8 cellular contexts compared by ENCODE assay signal in genomic region chr16:18770336-18770962, GRCh38. TPM values are rescaled to one million over a fixed set of nuclear protein-coding genes. Genes with fewer than 3 reads are reported as not detected.
DNase-seq lines count a peak whose midpoint lies in the region; ATAC-seq and TF ChIP-seq lines count a peak whose summit lies in the region.
"Not testable (repeated sequence)": the region's sequence is repeated elsewhere in the genome, so short reads cannot be mapped to it uniquely, and the experiment has no call there.

No MANE protein-coding gene starts in this region.

- not testable (repeated sequence) for TF ChIP-seq CTCF in Calu3 (IDR thresholded peaks at IDR 0.05; ENCODE audit: unreplicated experiment)

- H3K27me3 Mint-ChIP-seq in Calu3 (ENCODE audit: unreplicated experiment); T-helper 1 cell treated with Interleukin-12 subunit alpha and Interleukin-12 subunit beta and Interleukin-4 antibody, amounts not matched to agents 30 μg/mL and 1 μg/mL, for 36 hours (ENCODE audit: low read depth); activated CD4-positive, alpha-beta T cell treated with anti-CD3 and anti-CD28 coated beads, Interleukin-2, amount 10 ng/mL, durations not matched to agents 24 days and 14 days; activated T-cell treated with anti-CD3 and anti-CD28 coated beads, Interleukin-2, amount 50 U/mL, for 24 hours; activated T-helper 17 cell treated with anti-CD3 and anti-CD28 coated beads, Interleukin-2, amount 50 U/mL, for 72 hours; activated naive CD8-positive, alpha-beta T cell treated with anti-CD3 and anti-CD28 coated beads, Interleukin-2, amount 50 U/mL, for 24 hours; stimulated activated naive CD8-positive, alpha-beta T cell treated with anti-CD3 and anti-CD28 coated beads, Interleukin-15, Interleukin-2, amounts not matched to agents 100 ng/mL and 50 ng/mL, for 24 hours: not testable (repeated sequence)

- H3K4me1 Mint-ChIP-seq in Calu3 (ENCODE audit: low read depth, unreplicated experiment) = not testable (repeated sequence)
- peaks cover 16% of the 10 kb centered on the region for H3K4me1 Mint-ChIP-seq in T-helper 1 cell treated with Interleukin-12 subunit alpha and Interleukin-12 subunit beta and Interleukin-4 antibody, amounts not matched to agents 30 μg/mL and 1 μg/mL, for 36 hours (ENCODE audit: low read depth)
- H3K4me1 Mint-ChIP-seq in activated CD4-positive, alpha-beta T cell treated with anti-CD3 and anti-CD28 coated beads, Interleukin-2, amount 10 ng/mL, durations not matched to agents 24 days and 14 days = peaks cover 11% of the 10 kb centered on the region
- peaks cover 24% of the 10 kb centered on the region for H3K4me1 Mint-ChIP-seq in activated T-cell treated with anti-CD3 and anti-CD28 coated beads, Interleukin-2, amount 50 U/mL, for 24 hours (ENCODE audit: low read depth)
- peaks cover 10% of the 10 kb centered on the region for H3K4me1 Mint-ChIP-seq in activated T-helper 17 cell treated with anti-CD3 and anti-CD28 coated beads, Interleukin-2, amount 50 U/mL, for 72 hours
- peaks cover 19% of the 10 kb centered on the region for H3K4me1 Mint-ChIP-seq in activated naive CD8-positive, alpha-beta T cell treated with anti-CD3 and anti-CD28 coated beads, Interleukin-2, amount 50 U/mL, for 24 hours
- H3K4me1 Mint-ChIP-seq in stimulated activated effector memory CD8-positive, alpha-beta T cell treated with anti-CD3 and anti-CD28 coated beads, Interleukin-12 subunit alpha, Interleukin-12 subunit beta, amount 100 ng/mL, for 72 hours = peaks cover 17% of the 10 kb centered on the region
- H3K4me1 Mint-ChIP-seq in stimulated activated naive CD8-positive, alpha-beta T cell treated with anti-CD3 and anti-CD28 coated beads, Interleukin-15, Interleukin-2, amounts not matched to agents 100 ng/mL and 50 ng/mL, for 24 hours (ENCODE audit: low read depth) = peaks cover 18% of the 10 kb centered on the region

- BruUV-seq in Calu3 (replicated peaks; lab: Mats Ljungman, UMichigan) = not testable (repeated sequence)

- not testable (repeated sequence) for H3K36me3 Mint-ChIP-seq in Calu3 (ENCODE audit: insufficient read depth, unreplicated experiment); T-helper 1 cell treated with Interleukin-12 subunit alpha and Interleukin-12 subunit beta and Interleukin-4 antibody, amounts not matched to agents 30 μg/mL and 1 μg/mL, for 36 hours (ENCODE audit: low read depth); activated CD4-positive, alpha-beta T cell treated with anti-CD3 and anti-CD28 coated beads, Interleukin-2, amount 10 ng/mL, durations not matched to agents 24 days and 14 days (ENCODE audit: low read depth); activated T-cell treated with anti-CD3 and anti-CD28 coated beads, Interleukin-2, amount 50 U/mL, for 24 hours (ENCODE audit: low read depth); activated T-helper 17 cell treated with anti-CD3 and anti-CD28 coated beads, Interleukin-2, amount 50 U/mL, for 72 hours (ENCODE audit: low read depth); activated naive CD8-positive, alpha-beta T cell treated with anti-CD3 and anti-CD28 coated beads, Interleukin-2, amount 50 U/mL, for 24 hours (ENCODE audit: low read depth); stimulated activated effector memory CD8-positive, alpha-beta T cell treated with anti-CD3 and anti-CD28 coated beads, Interleukin-12 subunit alpha, Interleukin-12 subunit beta, amount 100 ng/mL, for 72 hours; stimulated activated naive CD8-positive, alpha-beta T cell treated with anti-CD3 and anti-CD28 coated beads, Interleukin-15, Interleukin-2, amounts not matched to agents 100 ng/mL and 50 ng/mL, for 24 hours (ENCODE audit: low read depth)

- peak; percentile 83 for ATAC-seq in activated T-helper 17 cell treated with anti-CD3 and anti-CD28 coated beads, Interleukin-2, amount 50 U/mL, for 72 hours (replicated peaks)
- peak; percentile 72 for ATAC-seq in activated naive CD8-positive, alpha-beta T cell treated with anti-CD3 and anti-CD28 coated beads, Interleukin-2, amount 50 U/mL, for 24 hours
- ATAC-seq in stimulated activated effector memory CD8-positive, alpha-beta T cell treated with anti-CD3 and anti-CD28 coated beads, Interleukin-12 subunit alpha, Interleukin-12 subunit beta, amount 100 ng/mL, for 72 hours = peak; percentile 87

- not testable (repeated sequence) for DNase-seq in Calu3; activated T-cell treated with anti-CD3 and anti-CD28 coated beads, Interleukin-2, amount 50 U/mL, for 24 hours; activated naive CD8-positive, alpha-beta T cell treated with anti-CD3 and anti-CD28 coated beads, Interleukin-2, amount 50 U/mL, for 24 hours
- DNase-seq in activated CD4-positive, alpha-beta T cell treated with anti-CD3 and anti-CD28 coated beads, Interleukin-2, amount 10 ng/mL, durations not matched to agents 24 days and 14 days = peak; percentile 53
- DNase-seq in stimulated activated effector memory CD8-positive, alpha-beta T cell treated with anti-CD3 and anti-CD28 coated beads, Interleukin-12 subunit alpha, Interleukin-12 subunit beta, amount 100 ng/mL, for 72 hours (ENCODE audit: low spot score in 2 of 2) = peak in 1 of 2 donors; percentile 54

- CTCF ChIA-PET in Calu3 (lab: Charles Lee) = interaction anchor here (0.6 kb wide), 1 partner anchor 12 kb away, joined by 5 read pairs; no protein-coding TSS in a partner anchor

- H3K9me3 Mint-ChIP-seq in Calu3 (ENCODE audit: low read depth, unreplicated experiment); T-helper 1 cell treated with Interleukin-12 subunit alpha and Interleukin-12 subunit beta and Interleukin-4 antibody, amounts not matched to agents 30 μg/mL and 1 μg/mL, for 36 hours; activated CD4-positive, alpha-beta T cell treated with anti-CD3 and anti-CD28 coated beads, Interleukin-2, amount 10 ng/mL, durations not matched to agents 24 days and 14 days; activated T-cell treated with anti-CD3 and anti-CD28 coated beads, Interleukin-2, amount 50 U/mL, for 24 hours; activated T-helper 17 cell treated with anti-CD3 and anti-CD28 coated beads, Interleukin-2, amount 50 U/mL, for 72 hours; activated naive CD8-positive, alpha-beta T cell treated with anti-CD3 and anti-CD28 coated beads, Interleukin-2, amount 50 U/mL, for 24 hours; stimulated activated effector memory CD8-positive, alpha-beta T cell treated with anti-CD3 and anti-CD28 coated beads, Interleukin-12 subunit alpha, Interleukin-12 subunit beta, amount 100 ng/mL, for 72 hours; stimulated activated naive CD8-positive, alpha-beta T cell treated with anti-CD3 and anti-CD28 coated beads, Interleukin-15, Interleukin-2, amounts not matched to agents 100 ng/mL and 50 ng/mL, for 24 hours: not testable (repeated sequence)

- not testable (repeated sequence) for H3K4me3 Mint-ChIP-seq in Calu3 (ENCODE audit: low read depth, unreplicated experiment); T-helper 1 cell treated with Interleukin-12 subunit alpha and Interleukin-12 subunit beta and Interleukin-4 antibody, amounts not matched to agents 30 μg/mL and 1 μg/mL, for 36 hours; activated T-cell treated with anti-CD3 and anti-CD28 coated beads, Interleukin-2, amount 50 U/mL, for 24 hours; activated naive CD8-positive, alpha-beta T cell treated with anti-CD3 and anti-CD28 coated beads, Interleukin-2, amount 50 U/mL, for 24 hours; stimulated activated naive CD8-positive, alpha-beta T cell treated with anti-CD3 and anti-CD28 coated beads, Interleukin-15, Interleukin-2, amounts not matched to agents 100 ng/mL and 50 ng/mL, for 24 hours
- peak overlapping the region; percentile 64 for H3K4me3 Mint-ChIP-seq in activated CD4-positive, alpha-beta T cell treated with anti-CD3 and anti-CD28 coated beads, Interleukin-2, amount 10 ng/mL, durations not matched to agents 24 days and 14 days
- peak overlapping the region; percentile 47 for H3K4me3 Mint-ChIP-seq in activated T-helper 17 cell treated with anti-CD3 and anti-CD28 coated beads, Interleukin-2, amount 50 U/mL, for 72 hours
- peak overlapping the region; percentile 21 for H3K4me3 Mint-ChIP-seq in stimulated activated effector memory CD8-positive, alpha-beta T cell treated with anti-CD3 and anti-CD28 coated beads, Interleukin-12 subunit alpha, Interleukin-12 subunit beta, amount 100 ng/mL, for 72 hours

- peak overlapping the region; percentile 15 for H3K27ac Mint-ChIP-seq in Calu3 (ENCODE audit: unreplicated experiment)
- H3K27ac Mint-ChIP-seq in T-helper 1 cell treated with Interleukin-12 subunit alpha and Interleukin-12 subunit beta and Interleukin-4 antibody, amounts not matched to agents 30 μg/mL and 1 μg/mL, for 36 hours = peak overlapping the region; percentile 10
- peak overlapping the region; percentile 92 for H3K27ac Mint-ChIP-seq in activated CD4-positive, alpha-beta T cell treated with anti-CD3 and anti-CD28 coated beads, Interleukin-2, amount 10 ng/mL, durations not matched to agents 24 days and 14 days
- H3K27ac Mint-ChIP-seq in activated T-cell treated with anti-CD3 and anti-CD28 coated beads, Interleukin-2, amount 50 U/mL, for 24 hours = peak overlapping the region; percentile 55
- peak overlapping the region; percentile 77 for H3K27ac Mint-ChIP-seq in activated T-helper 17 cell treated with anti-CD3 and anti-CD28 coated beads, Interleukin-2, amount 50 U/mL, for 72 hours
- peak overlapping the region; percentile 65 for H3K27ac Mint-ChIP-seq in activated naive CD8-positive, alpha-beta T cell treated with anti-CD3 and anti-CD28 coated beads, Interleukin-2, amount 50 U/mL, for 24 hours
- H3K27ac Mint-ChIP-seq in stimulated activated effector memory CD8-positive, alpha-beta T cell treated with anti-CD3 and anti-CD28 coated beads, Interleukin-12 subunit alpha, Interleukin-12 subunit beta, amount 100 ng/mL, for 72 hours = peak overlapping the region; percentile 67
- H3K27ac Mint-ChIP-seq in stimulated activated naive CD8-positive, alpha-beta T cell treated with anti-CD3 and anti-CD28 coated beads, Interleukin-15, Interleukin-2, amounts not matched to agents 100 ng/mL and 50 ng/mL, for 24 hours = peak overlapping the region; percentile 73

- intact Hi-C loops in Calu3 (cut with micrococcal nuclease; ENCODE audit: unreplicated experiment); activated CD4-positive, alpha-beta T cell treated with anti-CD3 and anti-CD28 coated beads, Interleukin-2, amount 10 ng/mL, durations not matched to agents 24 days and 14 days (cut with micrococcal nuclease): not testable (repeated sequence)

RNA-seq across cellular contexts. Expression of gene RPS15A, which starts 19.7 kb away (rescaled TPM):
- 1,182 and 1,352 TPM in 2 replicates for total RNA-seq in Calu3 (2022)
- total RNA-seq in activated CD4-positive, alpha-beta T cell treated with anti-CD3 and anti-CD28 coated beads, Interleukin-2, amount 10 ng/mL, durations not matched to agents 24 days and 14 days = 1,857 and 1,884 TPM in 2 replicates
- total RNA-seq in activated T-helper 17 cell treated with anti-CD3 and anti-CD28 coated beads, Interleukin-2, amount 50 U/mL, for 72 hours = 1,000 to 10,000 TPM; 1,983 to 2,799 TPM

RNA-seq across cellular contexts. Expression of gene ARL6IP1, which starts 30.9 kb away (rescaled TPM):
- total RNA-seq in Calu3 (2022) = 296 and 313 TPM in 2 replicates
- 97.2 and 98.5 TPM in 2 replicates for total RNA-seq in activated CD4-positive, alpha-beta T cell treated with anti-CD3 and anti-CD28 coated beads, Interleukin-2, amount 10 ng/mL, durations not matched to agents 24 days and 14 days
- 100 to 1,000 TPM; 120 to 133 TPM for total RNA-seq in activated T-helper 17 cell treated with anti-CD3 and anti-CD28 coated beads, Interleukin-2, amount 50 U/mL, for 72 hours

Comparison
In these comparisons a context has a peak if more than half of its experiments do, and no peak if none do; other contexts are left out.
1. H3K27ac Mint-ChIP-seq: peak in every context shown above with its lines; median percentile 92 in activated CD4-positive, alpha-beta T cell treated with anti-CD3 and anti-CD28 coated beads, Interleukin-2, amount 10 ng/mL, durations not matched to agents 24 days and 14 days; 77 in activated T-helper 17 cell treated with anti-CD3 and anti-CD28 coated beads, Interleukin-2, amount 50 U/mL, for 72 hours; 73 in stimulated activated naive CD8-positive, alpha-beta T cell treated with anti-CD3 and anti-CD28 coated beads, Interleukin-15, Interleukin-2, amounts not matched to agents 100 ng/mL and 50 ng/mL, for 24 hours; 67 in stimulated activated effector memory CD8-positive, alpha-beta T cell treated with anti-CD3 and anti-CD28 coated beads, Interleukin-12 subunit alpha, Interleukin-12 subunit beta, amount 100 ng/mL, for 72 hours; 65 in activated naive CD8-positive, alpha-beta T cell treated with anti-CD3 and anti-CD28 coated beads, Interleukin-2, amount 50 U/mL, for 24 hours; 55 in activated T-cell treated with anti-CD3 and anti-CD28 coated beads, Interleukin-2, amount 50 U/mL, for 24 hours; 15 in Calu3; 10 in T-helper 1 cell treated with Interleukin-12 subunit alpha and Interleukin-12 subunit beta and Interleukin-4 antibody, amounts not matched to agents 30 μg/mL and 1 μg/mL, for 36 hours.